10 cellular contexts compared by ENCODE assay signal in genomic region chr9:77978086-77978781, GRCh38. TPM values are rescaled to one million over a fixed set of nuclear protein-coding genes. Genes with fewer than 3 reads are reported as not detected.
DNase-seq lines count a peak whose midpoint lies in the region; ATAC-seq and TF ChIP-seq lines count a peak whose summit lies in the region.
"Had no signal": no experiment of that assay in that cellular context is flagged by ENCODE, and none has a peak within 500 bp of the region (broad histone marks: within the 10 kb centered on the region; RNA-seq: fewer than 3 reads in every experiment).

No MANE protein-coding gene starts in this region.

- no peak for TF ChIP-seq POLR2A in IMR-90 (IDR thresholded peaks at IDR 0.05; ENCODE audit: low read depth, low read length)

- H3K9me3 ChIP-seq in CD4-positive, CD25-positive, alpha-beta regulatory T cell (ENCODE audit: control insufficient read depth in 2 of 2, low read length in 2 of 2), result no peaks in the 10 kb centered on the region
- H3K9me3 ChIP-seq in IMR-90 (ENCODE audit: control insufficient read depth, insufficient read depth, low read length), result no peaks in the 10 kb centered on the region

- H2BK120ac ChIP-seq in IMR-90 (ENCODE audit: low read depth, low read length), result no peak overlapping the region

- H3K9me1 ChIP-seq in IMR-90 (ENCODE audit: insufficient read depth, low read length), result peaks cover 9% of the 10 kb centered on the region; the same call in 1 of the 2 replicates

- H3K27ac Mint-ChIP-seq in CD4-positive, CD25-positive, alpha-beta regulatory T cell, result peak overlapping the region; percentile 33 to 76 (median 67)
- H3K27ac Mint-ChIP-seq in activated CD4-positive, alpha-beta memory T cell treated with anti-CD3 and anti-CD28 coated beads for 36 hours, result peak overlapping the region; percentile 76
- peak overlapping the region; percentile 1 for H3K27ac Mint-ChIP-seq in mesothelial cell of epicardium

- no peaks in the 10 kb centered on the region for H3K9me3 Mint-ChIP-seq in CD4-positive, CD25-positive, alpha-beta regulatory T cell
- H3K9me3 Mint-ChIP-seq in activated CD4-positive, alpha-beta memory T cell treated with anti-CD3 and anti-CD28 coated beads for 36 hours, result no peaks in the 10 kb centered on the region
- H3K9me3 Mint-ChIP-seq in mesothelial cell of epicardium, result no peaks in the 10 kb centered on the region

- H2AK9ac ChIP-seq in IMR-90 (replicated peaks; ENCODE audit: low read depth, low read length, poor library complexity), result no peak overlapping the region

- peaks cover 27% of the 10 kb centered on the region for H4K20me1 ChIP-seq in IMR-90 (ENCODE audit: insufficient read depth, low read length)

- H2BK20ac ChIP-seq in IMR-90 (ENCODE audit: low read depth, low read length), result peak overlapping the region; percentile 12; the same call in 1 of the 2 replicates

- H3K4me3 Mint-ChIP-seq in CD4-positive, CD25-positive, alpha-beta regulatory T cell, result peak overlapping the region; percentile 7 to 56 (median 18)
- H3K4me3 Mint-ChIP-seq in activated CD4-positive, alpha-beta memory T cell treated with anti-CD3 and anti-CD28 coated beads for 36 hours, result peak overlapping the region; percentile 2
- H3K4me3 Mint-ChIP-seq in mesothelial cell of epicardium, result no peak overlapping the region

- H3K14ac ChIP-seq in IMR-90 (replicated peaks; ENCODE audit: low read depth, low read length), result peak overlapping the region; percentile 53; the same call in 1 of the 2 replicates

- H3K23ac ChIP-seq in IMR-90 (ENCODE audit: low read depth, low read length), result peak overlapping the region; percentile 8; the same call in 1 of the 2 replicates

- H3K4me1 ChIP-seq in CD4-positive, CD25-positive, alpha-beta regulatory T cell (ENCODE audit: control insufficient read depth, insufficient read depth, low read length, poor library complexity, severe bottlenecking), result peaks cover 46% of the 10 kb centered on the region
- peaks cover 10% of the 10 kb centered on the region for H3K4me1 ChIP-seq in IMR-90 (ENCODE audit: control insufficient read depth, insufficient read depth, low read length)

- no peak overlapping the region for H3K4me2 ChIP-seq in IMR-90 (ENCODE audit: low read depth, low read length)

- H2BK15ac ChIP-seq in IMR-90 (ENCODE audit: low read depth, low read length), result no peak overlapping the region

- POLR2A ChIA-PET in IMR-90 (lab: Charles Lee; ENCODE audit: unreplicated experiment), result no interaction called here
- POLR2A ChIA-PET in activated CD4-positive, alpha-beta memory T cell treated with anti-CD3 and anti-CD28 coated beads for 36 hours (lab: Charles Lee), result interaction anchor here (1.5 to 2.0 kb wide), 4 partner anchors 8 to 57 kb away, joined by 4 to 7 read pairs (median 6); partner anchors contain the start of gene GNAQ

- H3K36me3 Mint-ChIP-seq in CD4-positive, CD25-positive, alpha-beta regulatory T cell, result peaks cover 7% of the 10 kb centered on the region
- no peaks in the 10 kb centered on the region for H3K36me3 Mint-ChIP-seq in activated CD4-positive, alpha-beta memory T cell treated with anti-CD3 and anti-CD28 coated beads for 36 hours
- H3K36me3 Mint-ChIP-seq in mesothelial cell of epicardium, result peaks cover 2% of the 10 kb centered on the region

- no peak overlapping the region for H3K56ac ChIP-seq in IMR-90 (ENCODE audit: extremely low read depth, insufficient read depth, low read length)

- in situ Hi-C loops in IMR-90 (cut with MboI; ENCODE audit: low sequenced_read_pairs), result no loop called here

- H3K18ac ChIP-seq in IMR-90 (ENCODE audit: low read depth, low read length), result no peak overlapping the region

- H4K8ac ChIP-seq in IMR-90 (ENCODE audit: low read depth in 2 of 2, low read length in 2 of 2), result no peak overlapping the region

- TF ChIP-seq RAD21 in IMR-90 (IDR thresholded peaks at IDR 0.05; ENCODE audit: low read length), result no peak

- CTCF ChIA-PET in IMR-90 (lab: Yijun Ruan, JAX), result interaction anchor here (1.0 to 1.7 kb wide), 2 partner anchors 25 to 48 kb away, joined by 3 to 5 read pairs; no protein-coding TSS in a partner anchor
- CTCF ChIA-PET in activated CD4-positive, alpha-beta memory T cell treated with anti-CD3 and anti-CD28 coated beads for 36 hours (lab: Charles Lee), result interaction anchor here (1.2 to 5.0 kb wide), 8 partner anchors 8 to 282 kb away, joined by 3 to 78 read pairs (median 6); no protein-coding TSS in a partner anchor

- TF ChIP-seq CTCF in IMR-90 (conservative IDR thresholded peaks at IDR 0.05; ENCODE audit: low read depth, low read length) (no peak), mesothelial cell of epicardium (IDR thresholded peaks at IDR 0.05; ENCODE audit: unreplicated experiment) (no peak)

- no peaks in the 10 kb centered on the region for H3K27me3 ChIP-seq in CD4-positive, CD25-positive, alpha-beta regulatory T cell (ENCODE audit: control insufficient read depth, insufficient read depth, low read length)
- no peaks in the 10 kb centered on the region for H3K27me3 ChIP-seq in IMR-90 (ENCODE audit: control insufficient read depth, insufficient read depth, low read length)

- no peak overlapping the region for H2BK5ac ChIP-seq in IMR-90 (ENCODE audit: low read depth, low read length, poor library complexity, severe bottlenecking)

- H4K5ac ChIP-seq in IMR-90 (ENCODE audit: low read depth, low read length), result no peak overlapping the region

- H3K27me3 Mint-ChIP-seq in CD4-positive, CD25-positive, alpha-beta regulatory T cell, result no peaks in the 10 kb centered on the region
- no peaks in the 10 kb centered on the region for H3K27me3 Mint-ChIP-seq in activated CD4-positive, alpha-beta memory T cell treated with anti-CD3 and anti-CD28 coated beads for 36 hours
- no peaks in the 10 kb centered on the region for H3K27me3 Mint-ChIP-seq in mesothelial cell of epicardium (ENCODE audit: low read depth)

- peak overlapping the region; percentile 56 for H3K4me3 ChIP-seq in CD4-positive, CD25-positive, alpha-beta regulatory T cell (ENCODE audit: low read depth, low read length)
- no peak overlapping the region for H3K4me3 ChIP-seq in IMR-90 (ENCODE audit: insufficient read depth, low read depth, low read length)

- peak; percentile 11 to 41 for ATAC-seq in CD4-positive, CD25-positive, alpha-beta regulatory T cell (ENCODE audit: low read depth in 2 of 2)
- ATAC-seq in IMR-90 (ENCODE audit: low read depth), result no peak
- ATAC-seq in HG03457 (IDR thresholded peaks at IDR 0.05; ENCODE audit: unreplicated experiment), result no peak

- H3K4me1 Mint-ChIP-seq in CD4-positive, CD25-positive, alpha-beta regulatory T cell, result peaks cover 43 to 77% (median 60%) of the 10 kb centered on the region in 4 donors
- peaks cover 61% of the 10 kb centered on the region for H3K4me1 Mint-ChIP-seq in activated CD4-positive, alpha-beta memory T cell treated with anti-CD3 and anti-CD28 coated beads for 36 hours (ENCODE audit: low read depth)
- H3K4me1 Mint-ChIP-seq in mesothelial cell of epicardium, result peaks cover 34% of the 10 kb centered on the region

- H4K91ac ChIP-seq in IMR-90 (ENCODE audit: insufficient read depth, low read depth, low read length), result no peak overlapping the region

- intact Hi-C loops in IMR-90 (cut with micrococcal nuclease), result no loop called here
- intact Hi-C loops in activated CD4-positive, alpha-beta memory T cell treated with anti-CD3 and anti-CD28 coated beads for 36 hours (cut with micrococcal nuclease), result loop anchor here (1.0 kb wide), 3 partner anchors 52 to 502 kb away; no protein-coding TSS in a partner anchor

- H3K4ac ChIP-seq in IMR-90 (ENCODE audit: low read depth, low read length), result no peak overlapping the region

- 100% methylated on average over 1 of the region's 3 CpGs; no CpG with 5 or more reads in 1 of the 2 experiments for WGBS in IMR-90 (ENCODE audit: extremely low coverage in 2 of 2, insufficient read length in 1 of 2), 2 experiments

- DNase-seq in CD4-positive, CD25-positive, alpha-beta regulatory T cell, result peak in 1 of 3 donors; percentile 46
- DNase-seq in IMR-90, result no peak
- no peak for DNase-seq in activated CD4-positive, alpha-beta memory T cell treated with anti-CD3 and anti-CD28 coated beads for 36 hours
- no peak for DNase-seq in mesothelial cell of epicardium (ENCODE audit: low spot score in 2 of 2, unreplicated experiment in 2 of 2)
- DNase-seq in dedifferentiated amniotic fluid mesenchymal stem cell (ENCODE audit: extremely low spot score), result no peak
- DNase-seq in D341Med (ENCODE audit: low spot score), result no peak
- no peak for DNase-seq in KG1 (lab: John Stamatoyannopoulos, UW)
- DNase-seq: activated CD4-positive, alpha-beta T cell treated with anti-CD3 and anti-CD28 coated beads for 48 hours; cerebellar nuclear complex had no signal

- dilution Hi-C loops in IMR-90 (cut with HindIII; ENCODE audit: low sequenced_read_pairs, unreplicated experiment), result no loop called here

- H2AK5ac ChIP-seq in IMR-90 (ENCODE audit: low read depth, low read length), result no peak overlapping the region

- peaks cover 29 to 72% of the 10 kb centered on the region in 2 experiments for H3K79me1 ChIP-seq in IMR-90 (ENCODE audit: low read depth in 1 of 2, low read length in 2 of 2)

- BruUV-seq in IMR-90 (replicated peaks; lab: Mats Ljungman, UMichigan), result no TSS peak

- peak overlapping the region; percentile 52 for H3K27ac ChIP-seq in CD4-positive, CD25-positive, alpha-beta regulatory T cell (ENCODE audit: insufficient read depth, low read length, poor library complexity, severe bottlenecking)
- H3K27ac ChIP-seq in IMR-90 (ENCODE audit: insufficient read depth, low read length), result no peak overlapping the region

- H3K36me3 ChIP-seq in CD4-positive, CD25-positive, alpha-beta regulatory T cell (ENCODE audit: control insufficient read depth, insufficient read depth, low read length), result no peaks in the 10 kb centered on the region
- H3K36me3 ChIP-seq in IMR-90 (ENCODE audit: control insufficient read depth, insufficient read depth, low read length), result peaks cover 2% of the 10 kb centered on the region; the same call in 1 of the 2 replicates

- no peak overlapping the region for H3K9ac ChIP-seq in IMR-90 (ENCODE audit: low read depth, low read length)

- no peak overlapping the region for H2AFZ ChIP-seq in IMR-90 (replicated peaks; ENCODE audit: low read length, poor library complexity)

RNA-seq across cellular contexts. Expression of gene GNAQ, which starts 53.4 kb away (rescaled TPM):
- total RNA-seq in CD4-positive, CD25-positive, alpha-beta regulatory T cell, result 79.4 TPM
- polyA plus RNA-seq in CD4-positive, CD25-positive, alpha-beta regulatory T cell, result 10 to 100 TPM in 3 of 4 donors, 1 to 10 TPM in 1; 8.5 to 20.5 (median 14.0) TPM
- total RNA-seq in IMR-90 (2012; rRNA removed) (50.7 and 63.6 TPM in 2 replicates), mesothelial cell of epicardium (44.4 to 47.0 TPM (median 46.9 TPM) in 3 replicates)
- 19.9 and 23.1 TPM in 2 replicates for polyA plus RNA-seq in IMR-90 (2012; rRNA removed)
- polyA plus RNA-seq in IMR-90 (2012; cell fraction: cytosol; rRNA removed), result 2.8 and 3.8 TPM in 2 replicates
- 3.3 and 29.5 TPM in 2 replicates for polyA plus RNA-seq in IMR-90 (2012; cell fraction: nucleus; rRNA removed; ENCODE audit: low replicate concordance)
- 10 to 100 TPM; 25.9 to 26.1 TPM for total RNA-seq in activated CD4-positive, alpha-beta memory T cell treated with anti-CD3 and anti-CD28 coated beads for 36 hours

Comparison
In these comparisons a context has a peak if more than half of its experiments do, and no peak if none do; other contexts are left out.
1. ATAC-seq: peak in CD4-positive, CD25-positive, alpha-beta regulatory T cell (2 of 2); none in IMR-90 (single experiment) and HG03457 (single experiment).
2. H3K27ac Mint-ChIP-seq: peak in every context shown above with its lines; median percentile 76 in activated CD4-positive, alpha-beta memory T cell treated with anti-CD3 and anti-CD28 coated beads for 36 hours; 67 in CD4-positive, CD25-positive, alpha-beta regulatory T cell; 1 in mesothelial cell of epicardium.